In the genomic region with DNA sequence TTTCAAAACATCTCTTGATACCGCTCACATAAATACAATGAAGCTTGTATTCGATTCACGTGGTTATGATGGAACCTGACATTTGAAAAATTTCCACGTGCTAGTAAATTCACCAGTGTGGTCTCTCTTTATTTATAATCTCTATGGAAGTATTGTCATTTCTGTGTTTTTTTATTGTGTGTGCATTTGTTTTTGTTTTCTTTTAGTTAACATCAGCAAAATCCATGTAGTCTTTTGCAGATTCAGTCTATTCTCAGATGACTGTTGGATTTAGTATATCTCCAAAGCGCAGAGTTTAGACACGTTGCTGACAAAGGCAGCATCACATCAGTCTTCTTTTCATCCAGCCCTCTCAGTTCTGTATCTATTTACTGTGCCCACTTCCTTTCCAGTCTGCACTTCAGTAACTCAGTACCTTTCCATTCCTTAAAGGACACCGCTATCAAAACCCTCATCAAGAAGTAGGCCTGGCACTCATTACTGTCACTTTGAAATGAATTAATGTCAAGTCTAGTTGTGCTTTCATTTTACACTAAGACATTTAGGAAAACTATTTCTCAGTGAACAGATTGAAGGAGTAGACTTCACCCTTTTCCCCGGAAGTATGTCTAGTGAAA, we compare ENCODE assay signal across 15 cellular contexts.
"Had no signal": no experiment of that assay in that cellular context is flagged by ENCODE, and none has a peak within 500 bp of the region (broad histone marks: within the 10 kb centered on the region; RNA-seq: fewer than 3 reads in every experiment).

No MANE protein-coding gene starts in this region.

- H3K36me3 ChIP-seq: tibial nerve had no signal

- H3K4me3 Mint-ChIP-seq: activated CD4-positive, alpha-beta memory T cell treated with anti-CD3 and anti-CD28 coated beads for 36 hours; activated naive CD8-positive, alpha-beta T cell; activated T-cell treated with anti-CD3 and anti-CD28 coated beads, Interleukin-2, amount 50 U/mL, for 4 hours; memory B cell; stimulated activated effector memory CD8-positive, alpha-beta T cell treated with anti-CD3 and anti-CD28 coated beads, Interleukin-12 subunit alpha, Interleukin-12 subunit beta, amount 100 ng/mL, for 72 hours; T-helper 2 cell treated with Interferon-gamma antibody and Interleukin-4, amounts not matched to agents 5 μg/mL and 100 μg/mL, for 36 hours had no signal

- ATAC-seq: activated T-cell treated with anti-CD3 and anti-CD28 coated beads, Interleukin-2, amount 50 U/mL, for 4 hours; stimulated activated effector memory CD8-positive, alpha-beta T cell treated with anti-CD3 and anti-CD28 coated beads, Interleukin-12 subunit alpha, Interleukin-12 subunit beta, amount 100 ng/mL, for 72 hours had no signal

- H3K27me3 ChIP-seq: dorsolateral prefrontal cortex, tibial nerve had no signal

- H3K4me1 Mint-ChIP-seq: stimulated activated effector memory CD8-positive, alpha-beta T cell treated with anti-CD3 and anti-CD28 coated beads, Interleukin-12 subunit alpha, Interleukin-12 subunit beta, amount 100 ng/mL, for 72 hours had no signal

- H3K9me3 Mint-ChIP-seq: activated CD4-positive, alpha-beta memory T cell treated with anti-CD3 and anti-CD28 coated beads for 36 hours; activated T-cell treated with anti-CD3 and anti-CD28 coated beads, Interleukin-2, amount 50 U/mL, for 4 hours; memory B cell; stimulated activated effector memory CD8-positive, alpha-beta T cell treated with anti-CD3 and anti-CD28 coated beads, Interleukin-12 subunit alpha, Interleukin-12 subunit beta, amount 100 ng/mL, for 72 hours; T-helper 2 cell treated with Interferon-gamma antibody and Interleukin-4, amounts not matched to agents 5 μg/mL and 100 μg/mL, for 36 hours had no signal

- H3K36me3 Mint-ChIP-seq: activated CD4-positive, alpha-beta memory T cell treated with anti-CD3 and anti-CD28 coated beads for 36 hours; activated naive CD8-positive, alpha-beta T cell; memory B cell; stimulated activated effector memory CD8-positive, alpha-beta T cell treated with anti-CD3 and anti-CD28 coated beads, Interleukin-12 subunit alpha, Interleukin-12 subunit beta, amount 100 ng/mL, for 72 hours had no signal

- DNase-seq: activated CD4-positive, alpha-beta memory T cell treated with anti-CD3 and anti-CD28 coated beads for 36 hours; activated CD4-positive, CD25-positive, alpha-beta regulatory T cell treated with anti-CD3 and anti-CD28 coated beads, Interleukin-2, amount 50 U/mL, for 72 hours; activated effector memory CD4-positive, alpha-beta T cell treated with anti-CD3 and anti-CD28 coated beads, Interleukin-2, amount 50 U/mL, for 16 hours; activated T-cell treated with anti-CD3 and anti-CD28 coated beads, Interleukin-2, amount 50 U/mL, for 4 hours; amygdala; dorsolateral prefrontal cortex; glutamatergic neuron; retina; SW 1271 had no signal

- H3K27ac Mint-ChIP-seq: activated CD4-positive, alpha-beta memory T cell treated with anti-CD3 and anti-CD28 coated beads for 36 hours; activated naive CD8-positive, alpha-beta T cell; memory B cell; stimulated activated effector memory CD8-positive, alpha-beta T cell treated with anti-CD3 and anti-CD28 coated beads, Interleukin-12 subunit alpha, Interleukin-12 subunit beta, amount 100 ng/mL, for 72 hours; T-helper 2 cell treated with Interferon-gamma antibody and Interleukin-4, amounts not matched to agents 5 μg/mL and 100 μg/mL, for 36 hours had no signal

- H3K4me3 ChIP-seq: dorsolateral prefrontal cortex, skin epidermis, tibial nerve had no signal

- H3K27me3 Mint-ChIP-seq: memory B cell had no signal

- H3K9me3 ChIP-seq: tibial nerve had no signal
